ENCODE assay signal across 27 cellular contexts in the genomic region with DNA sequence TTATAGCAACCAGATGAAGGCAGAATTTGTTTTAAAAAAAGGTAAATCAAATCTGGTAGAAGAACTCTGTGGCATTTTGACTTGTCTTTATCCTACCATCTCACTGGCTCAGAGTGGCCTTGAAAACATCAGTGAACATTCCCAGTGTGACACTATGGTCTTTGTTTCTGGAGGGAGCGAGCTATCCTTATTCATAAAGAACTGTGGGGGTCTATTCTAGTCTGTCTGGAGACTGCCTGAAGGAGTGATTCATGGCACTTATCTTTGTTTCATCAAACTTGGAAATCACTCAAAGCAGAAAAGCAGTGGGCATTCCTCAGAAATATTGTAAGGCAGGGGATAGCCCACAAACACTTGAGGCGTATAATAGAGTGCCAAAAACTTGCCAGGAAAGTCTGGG.
"Had no signal": no experiment of that assay in that cellular context is flagged by ENCODE, and none has a peak within 500 bp of the region (broad histone marks: within the 10 kb centered on the region; RNA-seq: fewer than 3 reads in every experiment).

No MANE protein-coding gene starts in this region.

- H3K9me3 ChIP-seq: ascending aorta had no signal

- H3K4me1 ChIP-seq: ascending aorta, SJSA1 had no signal

- H3K27ac ChIP-seq: ascending aorta, cardiac muscle cell, KMS-11, SJSA1, WERI-Rb-1 had no signal

- H3K27me3 Mint-ChIP-seq: activated CD4-positive, alpha-beta memory T cell treated with anti-CD3 and anti-CD28 coated beads, Interleukin-2, amount 10 ng/mL, durations not matched to agents 7 days and 5 days; activated CD4-positive, alpha-beta T cell treated with anti-CD3 and anti-CD28 coated beads for 36 hours; brain had no signal

- H3K27ac Mint-ChIP-seq: activated CD4-positive, alpha-beta memory T cell treated with anti-CD3 and anti-CD28 coated beads, Interleukin-2, amount 10 ng/mL, durations not matched to agents 7 days and 5 days; activated CD4-positive, alpha-beta T cell treated with anti-CD3 and anti-CD28 coated beads for 36 hours; activated T-cell treated with anti-CD3 and anti-CD28 coated beads, Interleukin-2, amount 50 U/mL, for 72 hours; activated T-helper 2 cell treated with anti-CD3 and anti-CD28 coated beads, Interferon-gamma antibody, Interleukin-2, Interleukin-4, amounts not matched to agents 10 μg/mL and 5 μg/mL and 100 μg/mL, durations not matched to agents 14 hours and 24 hours and 36 hours had no signal

- ATAC-seq: activated CD4-positive, alpha-beta T cell treated with anti-CD3 and anti-CD28 coated beads for 36 hours; activated T-cell treated with anti-CD3 and anti-CD28 coated beads, Interleukin-2, amount 50 U/mL, for 72 hours; PC-3 had no signal

- H3K36me3 Mint-ChIP-seq: brain had no signal

- H3K4me3 ChIP-seq: ascending aorta, cardiac muscle cell, SJSA1 had no signal

- DNase-seq: activated CD4-positive, alpha-beta memory T cell treated with anti-CD3 and anti-CD28 coated beads, Interleukin-2, amount 10 ng/mL, durations not matched to agents 7 days and 5 days; activated CD4-positive, alpha-beta T cell treated with anti-CD3 and anti-CD28 coated beads for 36 hours; activated CD4-positive, alpha-beta T cell treated with anti-CD3 and anti-CD28 coated beads, Interleukin-2, amount 50 U/mL, for 1 hour; activated gamma-delta T cell treated with Interleukin-2 at 50 U/mL for 16 hours; activated naive CD4-positive, alpha-beta T cell treated with anti-CD3 and anti-CD28 coated beads, Interleukin-2, amount 50 U/mL, for 16 hours; activated T-cell treated with anti-CD3 and anti-CD28 coated beads for 4 hours; activated T-cell treated with anti-CD3 and anti-CD28 coated beads, Interleukin-2, amount 50 U/mL, for 72 hours; amniotic stem cell; cerebellar nuclear complex; MV-4-11; NCI-H1092 treated with DMSO at 0.1 percent for 48 hours; NCI-H1417 treated with DMSO at 0.1 percent for 48 hours; NCI-H1694; NCI-H2029; NCI-H2107; NCI-H446; NCI-H524; PC-3; SHP77; T-helper 1 cell; WERI-Rb-1 had no signal

- H3K9me3 Mint-ChIP-seq: brain had no signal

- H3K27me3 ChIP-seq: ascending aorta, cardiac muscle cell, SJSA1 had no signal

- H3K36me3 ChIP-seq: ascending aorta, cardiac muscle cell, SJSA1, WERI-Rb-1 had no signal

- H3K4me1 Mint-ChIP-seq: activated CD4-positive, alpha-beta memory T cell treated with anti-CD3 and anti-CD28 coated beads, Interleukin-2, amount 10 ng/mL, durations not matched to agents 7 days and 5 days; activated CD4-positive, alpha-beta T cell treated with anti-CD3 and anti-CD28 coated beads for 36 hours had no signal

- H3K4me3 Mint-ChIP-seq: activated CD4-positive, alpha-beta memory T cell treated with anti-CD3 and anti-CD28 coated beads, Interleukin-2, amount 10 ng/mL, durations not matched to agents 7 days and 5 days; activated CD4-positive, alpha-beta T cell treated with anti-CD3 and anti-CD28 coated beads for 36 hours; activated T-cell treated with anti-CD3 and anti-CD28 coated beads, Interleukin-2, amount 50 U/mL, for 72 hours; brain had no signal
